ENCODE assay signal across 8 cellular contexts in genomic region chr5:159181152-159181551, GRCh38.
DNase-seq lines count a peak whose midpoint lies in the region; ATAC-seq and TF ChIP-seq lines count a peak whose summit lies in the region.

No MANE protein-coding gene starts in this region.

- peak overlapping the region; percentile 73 for H3K27ac ChIP-seq in epithelial cell of prostate

- ATAC-seq in GM18907 (IDR thresholded peaks at IDR 0.05; ENCODE audit: unreplicated experiment), result peak; percentile 43
- peak; percentile 46 for ATAC-seq in HG03354 (IDR thresholded peaks at IDR 0.05; ENCODE audit: poor library complexity, severe bottlenecking, unreplicated experiment)
- no peak for ATAC-seq in HG02884 (IDR thresholded peaks at IDR 0.05; ENCODE audit: unreplicated experiment)

- DNase-seq in CD1c-positive myeloid dendritic cell (ENCODE audit: extremely low spot score) (peak; percentile 13), epithelial cell of prostate (ENCODE audit: low read depth, low spot score) (no peak), HEK293T (ENCODE audit: extremely low spot score) (no peak), AG20443 (ENCODE audit: low spot score) (no peak), SIG-M5 treated with dmso at 0.1 percent for 504 hours (lab: John Stamatoyannopoulos, UW; ENCODE audit: unreplicated experiment) (no peak)

- CTCF ChIA-PET in HEK293T (lab: Yijun Ruan, JAX), result no interaction called here

- POLR2A ChIA-PET in HEK293T (lab: Yijun Ruan, JAX), result interaction anchor here (0.6 kb wide), 1 partner anchor 309 kb away, joined by 4 read pairs; no protein-coding TSS in a partner anchor

TF ChIP-seq in HEK293T, 16 proteins besides CTCF, POLR2A, EP300 and RAD21:
- TF ChIP-seq HDGF (IDR thresholded peaks at IDR 0.05; ENCODE audit: borderline replicate concordance), result no peak
- TF ChIP-seq ARNT (IDR thresholded peaks at IDR 0.05), result no peak
- no peak for TF ChIP-seq SUZ12 (IDR thresholded peaks at IDR 0.05)
- TF ChIP-seq FOXM1 (IDR thresholded peaks at IDR 0.05; ENCODE audit: borderline replicate concordance), result no peak
- no peak for TF ChIP-seq FOXA1 (IDR thresholded peaks at IDR 0.05)
- TF ChIP-seq TARDBP (IDR thresholded peaks at IDR 0.05), result no peak
- TF ChIP-seq ZNF384 (IDR thresholded peaks at IDR 0.05), result no peak
- no peak for TF ChIP-seq FOXK2 (IDR thresholded peaks at IDR 0.05)
TF ChIP-seq in HEK293T: peak in this region for 0.
